ENCODE assay signal across 20 cellular contexts in genomic region chr1:181737056-181737455, GRCh38.
A peak's percentile ranks its signal among the peaks of the same experiment; 100 is the strongest.
DNase-seq lines count a peak whose midpoint lies in the region; ATAC-seq, FAIRE-seq and TF ChIP-seq lines count a peak whose summit lies in the region.
"Had no signal": no experiment of that assay in that cellular context is flagged by ENCODE, and none has a peak within 500 bp of the region (broad histone marks: within the 10 kb centered on the region; RNA-seq: fewer than 3 reads in every experiment).

No MANE protein-coding gene starts in this region.

- H2AFZ ChIP-seq in SK-N-SH (ENCODE audit: low read depth), result no peak overlapping the region

- no peak overlapping the region for H3K4me3 Mint-ChIP-seq in activated T-helper 17 cell treated with anti-CD3 and anti-CD28 coated beads, Interleukin-2, amount 50 U/mL, for 72 hours
- H3K4me3 Mint-ChIP-seq: activated T-cell treated with anti-CD3 and anti-CD28 coated beads, Interleukin-2, amount 50 U/mL, for 24 hours; central memory CD8-positive, alpha-beta T cell; type B pancreatic cell had no signal

- H3K9me3 Mint-ChIP-seq in activated T-helper 17 cell treated with anti-CD3 and anti-CD28 coated beads, Interleukin-2, amount 50 U/mL, for 72 hours, result no peaks in the 10 kb centered on the region
- H3K9me3 Mint-ChIP-seq: activated T-cell treated with anti-CD3 and anti-CD28 coated beads, Interleukin-2, amount 50 U/mL, for 24 hours; central memory CD8-positive, alpha-beta T cell; type B pancreatic cell had no signal

- H3K36me3 ChIP-seq in bronchial epithelial cell (ENCODE audit: control insufficient read depth, insufficient read depth, low read length), result no peaks in the 10 kb centered on the region
- H3K36me3 ChIP-seq in kidney epithelial cell (ENCODE audit: control insufficient read depth, insufficient read depth, low read length), result no peaks in the 10 kb centered on the region
- no peaks in the 10 kb centered on the region for H3K36me3 ChIP-seq in SK-N-SH (replicated peaks in 1 of 2; ENCODE audit: control insufficient read depth in 1 of 2, insufficient read depth in 2 of 2, low read length in 1 of 2)
- H3K36me3 ChIP-seq: lower lobe of right lung had no signal

- no peaks in the 10 kb centered on the region for H3K9me3 ChIP-seq in SK-N-SH
- H3K9me3 ChIP-seq: lower lobe of right lung had no signal

- H3F3A ChIP-seq in SK-N-SH (replicated peaks; ENCODE audit: insufficient read depth), result no peaks in the 10 kb centered on the region

- FAIRE-seq in bronchial epithelial cell (lab: Jason Lieb, UNC), result no peak

- no peaks in the 10 kb centered on the region for H3K79me2 ChIP-seq in SK-N-SH (ENCODE audit: insufficient read depth)

- TF ChIP-seq CTCF in bronchial epithelial cell (IDR thresholded peaks at IDR 0.05; ENCODE audit: insufficient read depth, low read length, severe bottlenecking) (no peak), kidney epithelial cell (IDR thresholded peaks at IDR 0.05; ENCODE audit: insufficient read depth, low read length, poor library complexity, severe bottlenecking) (peak; percentile 20), SK-N-SH (IDR thresholded peaks at IDR 0.05) (no peak)

- DNase-seq in D341Med (ENCODE audit: low spot score), result peak; percentile 87
- DNase-seq in bronchial epithelial cell (ENCODE audit: low read depth), result peak; percentile 3
- no peak for DNase-seq in kidney epithelial cell (ENCODE audit: low read depth)
- DNase-seq in SK-N-SH, result no peak
- DNase-seq: activated naive CD4-positive, alpha-beta T cell treated with anti-CD3 and anti-CD28 coated beads, Interleukin-2, amount 50 U/mL, for 16 hours; activated T-cell treated with anti-CD3 and anti-CD28 coated beads, Interleukin-2, amount 50 U/mL, for 24 hours; aorta; IMR-90; lower lobe of right lung; NCI-H2029; NCI-H446 treated with DMSO at 0.1 percent for 48 hours; retina; stimulated activated CD4-positive, alpha-beta T cell treated with anti-CD3 and anti-CD28 coated beads, Interleukin-12 subunit alpha, Interleukin-12 subunit beta, amount 100 ng/mL, for 4 hours had no signal

- H3K4me3 ChIP-seq in bronchial epithelial cell (ENCODE audit: low read depth, low read length), result no peak overlapping the region
- H3K4me3 ChIP-seq in kidney epithelial cell (ENCODE audit: low read depth, low read length), result no peak overlapping the region
- H3K4me3 ChIP-seq in SK-N-SH (ENCODE audit: low read depth in 2 of 2, low read length in 1 of 2), result no peak overlapping the region
- H3K4me3 ChIP-seq: lower lobe of right lung had no signal

- no peak overlapping the region for H3K9ac ChIP-seq in SK-N-SH

- no peak overlapping the region for H3K4me2 ChIP-seq in SK-N-SH

- H3K27me3 Mint-ChIP-seq in activated T-helper 17 cell treated with anti-CD3 and anti-CD28 coated beads, Interleukin-2, amount 50 U/mL, for 72 hours, result peaks cover 8% of the 10 kb centered on the region

- no peak overlapping the region for H3K27ac ChIP-seq in SK-N-SH (ENCODE audit: low read depth in 2 of 2, low read length in 1 of 2)
- H3K27ac ChIP-seq: HL-60, lower lobe of right lung had no signal

- no peak overlapping the region for H3K27ac Mint-ChIP-seq in activated T-helper 17 cell treated with anti-CD3 and anti-CD28 coated beads, Interleukin-2, amount 50 U/mL, for 72 hours
- H3K27ac Mint-ChIP-seq: activated T-cell treated with anti-CD3 and anti-CD28 coated beads, Interleukin-2, amount 50 U/mL, for 24 hours; type B pancreatic cell had no signal

- no peaks in the 10 kb centered on the region for H3K36me3 Mint-ChIP-seq in activated T-helper 17 cell treated with anti-CD3 and anti-CD28 coated beads, Interleukin-2, amount 50 U/mL, for 72 hours (ENCODE audit: low read depth)
- H3K36me3 Mint-ChIP-seq: type B pancreatic cell had no signal

- TF ChIP-seq RAD21 in Ishikawa (IDR thresholded peaks at IDR 0.05; ENCODE audit: low read depth) (peak; percentile 22), SK-N-SH (IDR thresholded peaks at IDR 0.05; ENCODE audit: low read length) (no peak)

- no peaks in the 10 kb centered on the region for H4K20me1 ChIP-seq in SK-N-SH (ENCODE audit: insufficient read depth)

- ATAC-seq in GM18870 (IDR thresholded peaks at IDR 0.05; ENCODE audit: unreplicated experiment), result no peak
- ATAC-seq in HG02610 (IDR thresholded peaks at IDR 0.05; ENCODE audit: unreplicated experiment), result no peak
- no peak for ATAC-seq in activated T-helper 17 cell treated with anti-CD3 and anti-CD28 coated beads, Interleukin-2, amount 50 U/mL, for 72 hours (replicated peaks)
- ATAC-seq: lower lobe of right lung had no signal

- H3K4me1 ChIP-seq in SK-N-SH (ENCODE audit: control insufficient read depth in 1 of 2, insufficient read depth in 2 of 2, low read depth in 1 of 2, low read length in 1 of 2), result no peaks in the 10 kb centered on the region
- H3K4me1 ChIP-seq: lower lobe of right lung had no signal

- CTCF ChIA-PET in SK-N-SH (lab: Yijun Ruan, JAX), result no interaction called here

- H3K4me1 Mint-ChIP-seq in activated T-helper 17 cell treated with anti-CD3 and anti-CD28 coated beads, Interleukin-2, amount 50 U/mL, for 72 hours, result no peaks in the 10 kb centered on the region

- WGBS in SK-N-SH (ENCODE audit: low lambda C conversion rate), result 14% methylated on average over 4 of the region's 5 CpGs

- POLR2A ChIA-PET in SK-N-SH (lab: Yijun Ruan, JAX), result no interaction called here

- TF ChIP-seq EP300 in Ishikawa (IDR thresholded peaks at IDR 0.05; ENCODE audit: borderline replicate concordance) (no peak), SK-N-SH (IDR thresholded peaks at IDR 0.05; ENCODE audit: borderline replicate concordance in 1 of 2, low read depth in 1 of 2, low read length in 1 of 2) (no peak)

- H3K9me2 ChIP-seq in SK-N-SH, result no peaks in the 10 kb centered on the region

- no peaks in the 10 kb centered on the region for H3K27me3 ChIP-seq in bronchial epithelial cell (ENCODE audit: control insufficient read depth, insufficient read depth, low read length)
- H3K27me3 ChIP-seq in kidney epithelial cell (ENCODE audit: control insufficient read depth, insufficient read depth, low read length), result no peaks in the 10 kb centered on the region
- H3K27me3 ChIP-seq in SK-N-SH (ENCODE audit: insufficient read depth), result no peaks in the 10 kb centered on the region

TF ChIP-seq in Ishikawa, 13 proteins besides CTCF, POLR2A, EP300 and RAD21 (continues in another document):
- TF ChIP-seq YY1 (IDR thresholded peaks at IDR 0.05; ENCODE audit: low read depth) (no peak), REST (IDR thresholded peaks at IDR 0.05; ENCODE audit: low read depth) (no peak), MAX (IDR thresholded peaks at IDR 0.05) (no peak)

TF ChIP-seq in SK-N-SH, 30 proteins besides CTCF, POLR2A, EP300 and RAD21:
- TF ChIP-seq SIN3A (IDR thresholded peaks at IDR 0.05; ENCODE audit: borderline replicate concordance, low read depth, low read length), result no peak
- no peak for TF ChIP-seq CHD2 (IDR thresholded peaks at IDR 0.05; ENCODE audit: low read length, partially characterized antibody)
- TF ChIP-seq JUND (IDR thresholded peaks at IDR 0.05), result no peak
- TF ChIP-seq REST (IDR thresholded peaks at IDR 0.05; ENCODE audit: low read depth, low read length), result no peak
- TF ChIP-seq GATA2 (CRISPR knock-in tag; IDR thresholded peaks at IDR 0.05), result no peak
- TF ChIP-seq SMC3 (IDR thresholded peaks at IDR 0.05; ENCODE audit: low read depth, low read length), result no peak
- TF ChIP-seq FOXM1 (IDR thresholded peaks at IDR 0.05; ENCODE audit: low read depth), result no peak
- TF ChIP-seq FOSL2 (IDR thresholded peaks at IDR 0.05; ENCODE audit: borderline replicate concordance, low read depth), result no peak

Comparison
In these comparisons a context has a peak if more than half of its experiments do, and no peak if none do; other contexts are left out.
1. DNase-seq: peak in D341Med (single experiment) and bronchial epithelial cell (single experiment); none in kidney epithelial cell (single experiment) and SK-N-SH (single experiment).